ENCODE assay signal across 31 cellular contexts in genomic region chr3:125229707-125230106, GRCh38.
"Had no signal": no experiment of that assay in that cellular context is flagged by ENCODE, and none has a peak within 500 bp of the region (broad histone marks: within the 10 kb centered on the region; RNA-seq: fewer than 3 reads in every experiment).

No MANE protein-coding gene starts in this region.

- H3K9me3 ChIP-seq: adrenal gland, body of pancreas, esophagus squamous epithelium, gastroesophageal sphincter had no signal

- DNase-seq: activated CD4-positive, alpha-beta memory T cell treated with anti-CD3 and anti-CD28 coated beads, Interleukin-2, amount 10 ng/mL, durations not matched to agents 7 days and 5 days; activated CD4-positive, alpha-beta T cell treated with anti-CD3 and anti-CD28 coated beads for 1 hour; activated CD4-positive, alpha-beta T cell treated with anti-CD3 and anti-CD28 coated beads for 4 hours; activated CD4-positive, alpha-beta T cell treated with anti-CD3 and anti-CD28 coated beads, Interleukin-2, amount 10 ng/mL, durations not matched to agents 7 days and 5 days; activated CD4-positive, alpha-beta T cell treated with anti-CD3 and anti-CD28 coated beads, Interleukin-2, amount 50 U/mL, for 4 hours; activated CD8-positive, alpha-beta memory T cell treated with anti-CD3 and anti-CD28 coated beads, Interleukin-2, amount 50 U/mL, for 48 hours; activated effector memory CD4-positive, alpha-beta T cell treated with anti-CD3 and anti-CD28 coated beads, Interleukin-2, amount 50 U/mL, for 16 hours; activated naive CD4-positive, alpha-beta T cell treated with anti-CD3 and anti-CD28 coated beads for 36 hours; activated naive CD8-positive, alpha-beta T cell treated with anti-CD3 and anti-CD28 coated beads for 36 hours; activated naive CD8-positive, alpha-beta T cell treated with anti-CD3 and anti-CD28 coated beads, Interleukin-2, amount 50 U/mL, for 24 hours; activated T-cell treated with anti-CD3 and anti-CD28 coated beads for 4 hours; activated T-cell treated with anti-CD3 and anti-CD28 coated beads, Interleukin-2, amount 50 U/mL, for 48 hours; adrenal gland; amygdala; aorta; body of pancreas; caudate nucleus; cortex of kidney; dermis blood vessel endothelial cell; effector CD4-positive, alpha-beta T cell; effector memory CD8-positive, alpha-beta T cell; esophagus squamous epithelium; foreskin melanocyte; T-helper 1 cell; T-helper 2 cell had no signal

- H3K27ac Mint-ChIP-seq: activated CD4-positive, alpha-beta memory T cell treated with anti-CD3 and anti-CD28 coated beads, Interleukin-2, amount 10 ng/mL, durations not matched to agents 7 days and 5 days; activated CD4-positive, alpha-beta T cell treated with anti-CD3 and anti-CD28 coated beads, Interleukin-2, amount 10 ng/mL, durations not matched to agents 7 days and 5 days; activated naive CD4-positive, alpha-beta T cell treated with anti-CD3 and anti-CD28 coated beads for 36 hours; activated naive CD4-positive, alpha-beta T cell treated with anti-CD3 and anti-CD28 coated beads, Interleukin-2, amount 50 U/mL, for 24 hours; activated naive CD8-positive, alpha-beta T cell treated with anti-CD3 and anti-CD28 coated beads, Interleukin-2, amount 50 U/mL, for 24 hours; activated T-helper 1 cell treated with anti-CD3 and anti-CD28 coated beads, Interleukin-12 subunit alpha, Interleukin-12 subunit beta, Interleukin-2, Interleukin-4 antibody, amounts not matched to agents 30 ng/mL and 10 ng/mL and 1 ng/mL, durations not matched to agents 14 hours and 24 hours and 36 hours; activated T-helper 2 cell treated with anti-CD3 and anti-CD28 coated beads, Interferon-gamma antibody, Interleukin-2, Interleukin-4, amounts not matched to agents 10 μg/mL and 5 μg/mL and 100 μg/mL, durations not matched to agents 14 hours and 24 hours and 36 hours; effector memory CD8-positive, alpha-beta T cell had no signal

- H3K4me1 ChIP-seq: adrenal gland, body of pancreas, gastroesophageal sphincter had no signal

- H3K36me3 ChIP-seq: adrenal gland had no signal

- H3K9me3 Mint-ChIP-seq: activated CD4-positive, alpha-beta memory T cell treated with anti-CD3 and anti-CD28 coated beads, Interleukin-2, amount 10 ng/mL, durations not matched to agents 7 days and 5 days; activated CD4-positive, alpha-beta T cell treated with anti-CD3 and anti-CD28 coated beads, Interleukin-2, amount 10 ng/mL, durations not matched to agents 7 days and 5 days; activated naive CD4-positive, alpha-beta T cell treated with anti-CD3 and anti-CD28 coated beads for 36 hours; activated naive CD4-positive, alpha-beta T cell treated with anti-CD3 and anti-CD28 coated beads, Interleukin-2, amount 50 U/mL, for 24 hours; activated naive CD8-positive, alpha-beta T cell treated with anti-CD3 and anti-CD28 coated beads for 36 hours; activated naive CD8-positive, alpha-beta T cell treated with anti-CD3 and anti-CD28 coated beads, Interleukin-2, amount 50 U/mL, for 24 hours; activated T-helper 1 cell treated with anti-CD3 and anti-CD28 coated beads, Interleukin-12 subunit alpha, Interleukin-12 subunit beta, Interleukin-2, Interleukin-4 antibody, amounts not matched to agents 30 ng/mL and 10 ng/mL and 1 ng/mL, durations not matched to agents 14 hours and 24 hours and 36 hours; activated T-helper 2 cell treated with anti-CD3 and anti-CD28 coated beads, Interferon-gamma antibody, Interleukin-2, Interleukin-4, amounts not matched to agents 10 μg/mL and 5 μg/mL and 100 μg/mL, durations not matched to agents 14 hours and 24 hours and 36 hours; effector memory CD8-positive, alpha-beta T cell had no signal

- ATAC-seq: activated naive CD8-positive, alpha-beta T cell treated with anti-CD3 and anti-CD28 coated beads, Interleukin-2, amount 50 U/mL, for 24 hours; body of pancreas; effector memory CD8-positive, alpha-beta T cell; gastroesophageal sphincter had no signal

- H3K4me3 ChIP-seq: adrenal gland, body of pancreas, esophagus squamous epithelium, gastroesophageal sphincter had no signal

- FAIRE-seq: endothelial cell of umbilical vein had no signal

- H3K4me3 Mint-ChIP-seq: activated CD4-positive, alpha-beta memory T cell treated with anti-CD3 and anti-CD28 coated beads, Interleukin-2, amount 10 ng/mL, durations not matched to agents 7 days and 5 days; activated CD4-positive, alpha-beta T cell treated with anti-CD3 and anti-CD28 coated beads, Interleukin-2, amount 10 ng/mL, durations not matched to agents 7 days and 5 days; activated naive CD4-positive, alpha-beta T cell treated with anti-CD3 and anti-CD28 coated beads for 36 hours; activated naive CD4-positive, alpha-beta T cell treated with anti-CD3 and anti-CD28 coated beads, Interleukin-2, amount 50 U/mL, for 24 hours; activated naive CD8-positive, alpha-beta T cell treated with anti-CD3 and anti-CD28 coated beads for 36 hours; activated naive CD8-positive, alpha-beta T cell treated with anti-CD3 and anti-CD28 coated beads, Interleukin-2, amount 50 U/mL, for 24 hours; activated T-helper 1 cell treated with anti-CD3 and anti-CD28 coated beads, Interleukin-12 subunit alpha, Interleukin-12 subunit beta, Interleukin-2, Interleukin-4 antibody, amounts not matched to agents 30 ng/mL and 10 ng/mL and 1 ng/mL, durations not matched to agents 14 hours and 24 hours and 36 hours; effector memory CD8-positive, alpha-beta T cell had no signal

- H3K27me3 Mint-ChIP-seq: activated CD4-positive, alpha-beta memory T cell treated with anti-CD3 and anti-CD28 coated beads, Interleukin-2, amount 10 ng/mL, durations not matched to agents 7 days and 5 days; activated CD4-positive, alpha-beta T cell treated with anti-CD3 and anti-CD28 coated beads, Interleukin-2, amount 10 ng/mL, durations not matched to agents 7 days and 5 days; activated naive CD4-positive, alpha-beta T cell treated with anti-CD3 and anti-CD28 coated beads, Interleukin-2, amount 50 U/mL, for 24 hours; activated naive CD8-positive, alpha-beta T cell treated with anti-CD3 and anti-CD28 coated beads for 36 hours; activated naive CD8-positive, alpha-beta T cell treated with anti-CD3 and anti-CD28 coated beads, Interleukin-2, amount 50 U/mL, for 24 hours; effector memory CD8-positive, alpha-beta T cell had no signal

- H3K27me3 ChIP-seq: adrenal gland, body of pancreas, esophagus squamous epithelium, gastroesophageal sphincter had no signal

- H3K27ac ChIP-seq: adrenal gland, body of pancreas, epithelial cell of prostate, esophagus squamous epithelium, gastroesophageal sphincter had no signal
